In the genomic region with DNA sequence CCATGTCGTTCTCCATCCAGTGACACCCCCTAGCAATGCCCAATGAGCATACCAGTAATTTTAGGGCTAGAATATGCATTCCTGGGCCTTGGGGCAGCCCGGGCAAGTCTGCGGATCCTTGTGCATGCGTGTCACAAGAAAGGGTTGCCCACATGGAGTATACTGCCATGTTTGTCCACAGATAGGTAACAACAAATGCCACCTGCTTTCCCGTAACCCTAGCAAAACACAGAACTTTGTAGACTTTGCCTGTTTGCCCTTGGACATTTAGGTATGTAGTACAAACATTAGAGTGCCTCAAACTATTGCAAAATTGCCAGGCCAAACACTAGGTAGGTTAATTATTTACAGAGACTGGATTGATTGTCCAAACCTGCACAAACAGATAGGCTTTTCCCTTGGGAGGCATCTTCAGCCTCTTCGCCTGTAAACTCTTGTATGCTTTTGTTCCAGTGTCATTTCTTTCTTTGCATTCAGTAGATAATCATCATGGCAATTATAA, we compare ENCODE assay signal across 1 cellular context.
A peak's percentile ranks its signal among the peaks of the same experiment; 100 is the strongest.
TF ChIP-seq lines count a peak whose summit lies in the region.

No MANE protein-coding gene starts in this region.

TF ChIP-seq in HepG2, 621 proteins besides CTCF, POLR2A, EP300 and RAD21 (continued from another document and continues in another):
- TF ChIP-seq, protein P1, sequence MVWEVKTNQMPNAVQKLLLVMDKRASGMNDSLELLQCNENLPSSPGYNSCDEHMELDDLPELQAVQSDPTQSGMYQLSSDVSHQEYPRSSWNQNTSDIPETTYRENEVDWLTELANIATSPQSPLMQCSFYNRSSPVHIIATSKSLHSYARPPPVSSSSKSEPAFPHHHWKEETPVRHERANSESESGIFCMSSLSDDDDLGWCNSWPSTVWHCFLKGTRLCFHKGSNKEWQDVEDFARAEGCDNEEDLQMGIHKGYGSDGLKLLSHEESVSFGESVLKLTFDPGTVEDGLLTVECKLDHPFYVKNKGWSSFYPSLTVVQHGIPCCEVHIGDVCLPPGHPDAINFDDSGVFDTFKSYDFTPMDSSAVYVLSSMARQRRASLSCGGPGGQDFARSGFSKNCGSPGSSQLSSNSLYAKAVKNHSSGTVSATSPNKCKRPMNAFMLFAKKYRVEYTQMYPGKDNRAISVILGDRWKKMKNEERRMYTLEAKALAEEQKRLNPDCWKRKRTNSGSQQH (CRISPR knock-in tag; IDR thresholded peaks at IDR 0.05; ENCODE audit: low read depth) = peak; percentile 60; the same call in 1 of the 2 replicates
- TF ChIP-seq, protein P2, sequence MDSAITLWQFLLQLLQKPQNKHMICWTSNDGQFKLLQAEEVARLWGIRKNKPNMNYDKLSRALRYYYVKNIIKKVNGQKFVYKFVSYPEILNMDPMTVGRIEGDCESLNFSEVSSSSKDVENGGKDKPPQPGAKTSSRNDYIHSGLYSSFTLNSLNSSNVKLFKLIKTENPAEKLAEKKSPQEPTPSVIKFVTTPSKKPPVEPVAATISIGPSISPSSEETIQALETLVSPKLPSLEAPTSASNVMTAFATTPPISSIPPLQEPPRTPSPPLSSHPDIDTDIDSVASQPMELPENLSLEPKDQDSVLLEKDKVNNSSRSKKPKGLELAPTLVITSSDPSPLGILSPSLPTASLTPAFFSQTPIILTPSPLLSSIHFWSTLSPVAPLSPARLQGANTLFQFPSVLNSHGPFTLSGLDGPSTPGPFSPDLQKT (CRISPR knock-in tag; IDR thresholded peaks at IDR 0.05; ENCODE audit: borderline replicate concordance) = no peak
- no peak for TF ChIP-seq MAZ (IDR thresholded peaks at IDR 0.05; ENCODE audit: borderline replicate concordance, low read depth, low read length)
- 0 out of 2 replicates have a peak, but pooled peaks have one; percentile 20 for TF ChIP-seq MAZ (CRISPR knock-in tag; IDR thresholded peaks at IDR 0.05; ENCODE audit: low read depth)
- TF ChIP-seq, protein P3, sequence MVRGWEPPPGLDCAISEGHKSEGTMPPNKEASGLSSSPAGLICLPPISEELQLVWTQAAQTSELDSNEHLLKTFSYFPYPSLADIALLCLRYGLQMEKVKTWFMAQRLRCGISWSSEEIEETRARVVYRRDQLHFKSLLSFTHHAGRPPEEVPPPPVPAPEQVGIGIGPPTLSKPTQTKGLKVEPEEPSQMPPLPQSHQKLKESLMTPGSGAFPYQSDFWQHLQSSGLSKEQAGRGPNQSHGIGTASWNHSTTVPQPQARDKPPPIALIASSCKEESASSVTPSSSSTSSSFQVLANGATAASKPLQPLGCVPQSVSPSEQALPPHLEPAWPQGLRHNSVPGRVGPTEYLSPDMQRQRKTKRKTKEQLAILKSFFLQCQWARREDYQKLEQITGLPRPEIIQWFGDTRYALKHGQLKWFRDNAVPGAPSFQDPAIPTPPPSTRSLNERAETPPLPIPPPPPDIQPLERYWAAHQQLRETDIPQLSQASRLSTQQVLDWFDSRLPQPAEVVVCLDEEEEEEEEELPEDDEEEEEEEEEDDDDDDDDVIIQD (CRISPR knock-in tag; IDR thresholded peaks at IDR 0.05; ENCODE audit: low read depth) = peak; percentile 64; the same call in 1 of the 2 replicates
- TF ChIP-seq NR2C2 (CRISPR knock-in tag; IDR thresholded peaks at IDR 0.05; ENCODE audit: borderline replicate concordance) = peak; percentile 75
- TF ChIP-seq ZFY (CRISPR knock-in tag; IDR thresholded peaks at IDR 0.05) = peak; percentile 61
- peak; percentile 79 for TF ChIP-seq NR2F6 (IDR thresholded peaks at IDR 0.05)
- peak; percentile 89 for TF ChIP-seq NR2F6 (CRISPR knock-in tag; IDR thresholded peaks at IDR 0.05)
- TF ChIP-seq, protein P4, sequence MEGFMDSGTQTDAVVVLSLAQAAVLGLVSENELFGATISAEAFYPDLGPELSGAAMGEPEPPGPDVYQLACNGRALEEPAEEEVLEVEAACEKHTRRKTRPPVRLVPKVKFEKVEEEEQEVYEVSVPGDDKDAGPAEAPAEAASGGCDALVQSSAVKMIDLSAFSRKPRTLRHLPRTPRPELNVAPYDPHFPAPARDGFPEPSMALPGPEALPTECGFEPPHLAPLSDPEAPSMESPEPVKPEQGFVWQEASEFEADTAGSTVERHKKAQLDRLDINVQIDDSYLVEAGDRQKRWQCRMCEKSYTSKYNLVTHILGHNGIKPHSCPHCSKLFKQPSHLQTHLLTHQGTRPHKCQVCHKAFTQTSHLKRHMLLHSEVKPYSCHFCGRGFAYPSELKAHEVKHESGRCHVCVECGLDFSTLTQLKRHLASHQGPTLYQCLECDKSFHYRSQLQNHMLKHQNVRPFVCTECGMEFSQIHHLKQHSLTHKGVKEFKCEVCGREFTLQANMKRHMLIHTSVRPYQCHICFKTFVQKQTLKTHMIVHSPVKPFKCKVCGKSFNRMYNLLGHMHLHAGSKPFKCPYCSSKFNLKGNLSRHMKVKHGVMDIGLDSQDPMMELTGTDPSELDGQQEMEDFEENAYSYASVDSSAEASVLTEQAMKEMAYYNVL (CRISPR knock-in tag; IDR thresholded peaks at IDR 0.05; ENCODE audit: borderline replicate concordance) = peak; percentile 77; the same call in 1 of the 2 replicates
- no peak for TF ChIP-seq ZSCAN30 (CRISPR knock-in tag; IDR thresholded peaks at IDR 0.05)
- peak; percentile 23; the same call in 1 of the 2 replicates for TF ChIP-seq ZNF724P (CRISPR knock-in tag; IDR thresholded peaks at IDR 0.05; ENCODE audit: borderline replicate concordance)
- TF ChIP-seq SSRP1 (CRISPR knock-in tag; IDR thresholded peaks at IDR 0.05) = no peak
- TF ChIP-seq ZFP62 (CRISPR knock-in tag; IDR thresholded peaks at IDR 0.05) = no peak
- TF ChIP-seq, protein P5, sequence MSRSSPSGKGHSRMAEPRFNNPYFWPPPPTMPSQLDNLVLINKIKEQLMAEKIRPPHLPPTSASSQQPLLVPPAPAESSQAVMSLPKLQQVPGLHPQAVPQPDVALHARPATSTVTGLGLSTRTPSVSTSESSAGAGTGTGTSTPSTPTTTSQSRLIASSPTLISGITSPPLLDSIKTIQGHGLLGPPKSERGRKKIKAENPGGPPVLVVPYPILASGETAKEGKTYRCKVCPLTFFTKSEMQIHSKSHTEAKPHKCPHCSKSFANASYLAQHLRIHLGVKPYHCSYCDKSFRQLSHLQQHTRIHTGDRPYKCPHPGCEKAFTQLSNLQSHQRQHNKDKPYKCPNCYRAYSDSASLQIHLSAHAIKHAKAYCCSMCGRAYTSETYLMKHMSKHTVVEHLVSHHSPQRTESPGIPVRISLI (CRISPR knock-in tag; IDR thresholded peaks at IDR 0.05; ENCODE audit: borderline replicate concordance) = peak; percentile 38; the same call in 1 of the 2 replicates
- peak; percentile 42 for TF ChIP-seq SMC3 (IDR thresholded peaks at IDR 0.05; ENCODE audit: low read length)
- TF ChIP-seq MBD4 (IDR thresholded peaks at IDR 0.05; ENCODE audit: borderline replicate concordance, low read length) = peak; percentile 92; the same call in 1 of the 2 replicates
- TF ChIP-seq NCOR1 (IDR thresholded peaks at IDR 0.05; ENCODE audit: borderline replicate concordance, low read length) = peak; percentile 97
- TF ChIP-seq, protein P6, sequence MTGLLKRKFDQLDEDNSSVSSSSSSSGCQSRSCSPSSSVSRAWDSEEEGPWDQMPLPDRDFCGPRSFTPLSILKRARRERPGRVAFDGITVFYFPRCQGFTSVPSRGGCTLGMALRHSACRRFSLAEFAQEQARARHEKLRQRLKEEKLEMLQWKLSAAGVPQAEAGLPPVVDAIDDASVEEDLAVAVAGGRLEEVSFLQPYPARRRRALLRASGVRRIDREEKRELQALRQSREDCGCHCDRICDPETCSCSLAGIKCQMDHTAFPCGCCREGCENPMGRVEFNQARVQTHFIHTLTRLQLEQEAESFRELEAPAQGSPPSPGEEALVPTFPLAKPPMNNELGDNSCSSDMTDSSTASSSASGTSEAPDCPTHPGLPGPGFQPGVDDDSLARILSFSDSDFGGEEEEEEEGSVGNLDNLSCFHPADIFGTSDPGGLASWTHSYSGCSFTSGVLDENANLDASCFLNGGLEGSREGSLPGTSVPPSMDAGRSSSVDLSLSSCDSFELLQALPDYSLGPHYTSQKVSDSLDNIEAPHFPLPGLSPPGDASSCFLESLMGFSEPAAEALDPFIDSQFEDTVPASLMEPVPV (CRISPR knock-in tag; IDR thresholded peaks at IDR 0.05) = peak; percentile 82
- TF ChIP-seq ZNF598 (CRISPR knock-in tag; IDR thresholded peaks at IDR 0.05; ENCODE audit: borderline replicate concordance) = no peak; the same call in 1 of the 2 replicates
- peak; percentile 94 for TF ChIP-seq SNAPC2 (CRISPR knock-in tag; IDR thresholded peaks at IDR 0.05)
- TF ChIP-seq ZBTB7B (CRISPR knock-in tag; IDR thresholded peaks at IDR 0.05) = no peak
- no peak for TF ChIP-seq FLYWCH1 (CRISPR knock-in tag; IDR thresholded peaks at IDR 0.05)
- peak; percentile 84; the same call in 1 of the 2 replicates for TF ChIP-seq GATA4 (IDR thresholded peaks at IDR 0.05; ENCODE audit: borderline replicate concordance, low read depth)
- no peak for TF ChIP-seq PRPF4 (IDR thresholded peaks at IDR 0.05; ENCODE audit: low read depth, low read length, poor library complexity, severe bottlenecking)
- TF ChIP-seq, protein P7, sequence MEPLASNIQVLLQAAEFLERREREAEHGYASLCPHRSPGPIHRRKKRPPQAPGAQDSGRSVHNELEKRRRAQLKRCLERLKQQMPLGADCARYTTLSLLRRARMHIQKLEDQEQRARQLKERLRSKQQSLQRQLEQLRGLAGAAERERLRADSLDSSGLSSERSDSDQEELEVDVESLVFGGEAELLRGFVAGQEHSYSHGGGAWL (CRISPR knock-in tag; IDR thresholded peaks at IDR 0.05) = 0 out of 2 replicates have a peak, but pooled peaks have one; percentile 20
- 0 out of 2 replicates have a peak, but pooled peaks have one; percentile 43 for TF ChIP-seq ZNF431 (CRISPR knock-in tag; IDR thresholded peaks at IDR 0.05; ENCODE audit: borderline replicate concordance, low read depth)
- TF ChIP-seq, protein P8, sequence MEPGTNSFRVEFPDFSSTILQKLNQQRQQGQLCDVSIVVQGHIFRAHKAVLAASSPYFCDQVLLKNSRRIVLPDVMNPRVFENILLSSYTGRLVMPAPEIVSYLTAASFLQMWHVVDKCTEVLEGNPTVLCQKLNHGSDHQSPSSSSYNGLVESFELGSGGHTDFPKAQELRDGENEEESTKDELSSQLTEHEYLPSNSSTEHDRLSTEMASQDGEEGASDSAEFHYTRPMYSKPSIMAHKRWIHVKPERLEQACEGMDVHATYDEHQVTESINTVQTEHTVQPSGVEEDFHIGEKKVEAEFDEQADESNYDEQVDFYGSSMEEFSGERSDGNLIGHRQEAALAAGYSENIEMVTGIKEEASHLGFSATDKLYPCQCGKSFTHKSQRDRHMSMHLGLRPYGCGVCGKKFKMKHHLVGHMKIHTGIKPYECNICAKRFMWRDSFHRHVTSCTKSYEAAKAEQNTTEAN (CRISPR knock-in tag; conservative IDR thresholded peaks at IDR 0.05) = peak; percentile 85
- TF ChIP-seq CBX1 (IDR thresholded peaks at IDR 0.05; ENCODE audit: low read depth) = no peak
- TF ChIP-seq MAF1 (CRISPR knock-in tag; IDR thresholded peaks at IDR 0.05; ENCODE audit: borderline replicate concordance) = no peak
- TF ChIP-seq KLF13 (CRISPR knock-in tag; IDR thresholded peaks at IDR 0.05) = no peak
- no peak for TF ChIP-seq HDAC6 (IDR thresholded peaks at IDR 0.05; ENCODE audit: low read depth, low read length)
- TF ChIP-seq NFIC (IDR thresholded peaks at IDR 0.05; ENCODE audit: low read length) = peak; percentile 97
- TF ChIP-seq GABPB1 (CRISPR knock-in tag; IDR thresholded peaks at IDR 0.05) = peak; percentile 62
- TF ChIP-seq ZNF672 (CRISPR knock-in tag; IDR thresholded peaks at IDR 0.05) = 0 out of 2 replicates have a peak, but pooled peaks have one; percentile 52
- no peak for TF ChIP-seq ZKSCAN1 (IDR thresholded peaks at IDR 0.05; ENCODE audit: low read length)
- TF ChIP-seq, protein P9, sequence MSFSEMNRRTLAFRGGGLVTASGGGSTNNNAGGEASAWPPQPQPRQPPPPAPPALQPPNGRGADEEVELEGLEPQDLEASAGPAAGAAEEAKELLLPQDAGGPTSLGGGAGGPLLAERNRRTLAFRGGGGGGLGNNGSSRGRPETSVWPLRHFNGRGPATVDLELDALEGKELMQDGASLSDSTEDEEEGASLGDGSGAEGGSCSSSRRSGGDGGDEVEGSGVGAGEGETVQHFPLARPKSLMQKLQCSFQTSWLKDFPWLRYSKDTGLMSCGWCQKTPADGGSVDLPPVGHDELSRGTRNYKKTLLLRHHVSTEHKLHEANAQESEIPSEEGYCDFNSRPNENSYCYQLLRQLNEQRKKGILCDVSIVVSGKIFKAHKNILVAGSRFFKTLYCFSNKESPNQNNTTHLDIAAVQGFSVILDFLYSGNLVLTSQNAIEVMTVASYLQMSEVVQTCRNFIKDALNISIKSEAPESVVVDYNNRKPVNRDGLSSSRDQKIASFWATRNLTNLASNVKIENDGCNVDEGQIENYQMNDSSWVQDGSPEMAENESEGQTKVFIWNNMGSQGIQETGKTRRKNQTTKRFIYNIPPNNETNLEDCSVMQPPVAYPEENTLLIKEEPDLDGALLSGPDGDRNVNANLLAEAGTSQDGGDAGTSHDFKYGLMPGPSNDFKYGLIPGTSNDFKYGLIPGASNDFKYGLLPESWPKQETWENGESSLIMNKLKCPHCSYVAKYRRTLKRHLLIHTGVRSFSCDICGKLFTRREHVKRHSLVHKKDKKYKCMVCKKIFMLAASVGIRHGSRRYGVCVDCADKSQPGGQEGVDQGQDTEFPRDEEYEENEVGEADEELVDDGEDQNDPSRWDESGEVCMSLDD (CRISPR knock-in tag; IDR thresholded peaks at IDR 0.05; ENCODE audit: borderline replicate concordance) = peak; percentile 47; the same call in 1 of the 2 replicates
- no peak for TF ChIP-seq PCBP2 (optimal IDR thresholded peaks at IDR 0.05; ENCODE audit: low read depth, low read length, poor library complexity, severe bottlenecking)
- TF ChIP-seq ZNF17 (CRISPR knock-in tag; IDR thresholded peaks at IDR 0.05) = no peak
- no peak for TF ChIP-seq ZNF326 (CRISPR knock-in tag; IDR thresholded peaks at IDR 0.05; ENCODE audit: borderline replicate concordance)
- TF ChIP-seq HHEX (CRISPR knock-in tag; IDR thresholded peaks at IDR 0.05) = peak; percentile 96
- TF ChIP-seq, protein P10, sequence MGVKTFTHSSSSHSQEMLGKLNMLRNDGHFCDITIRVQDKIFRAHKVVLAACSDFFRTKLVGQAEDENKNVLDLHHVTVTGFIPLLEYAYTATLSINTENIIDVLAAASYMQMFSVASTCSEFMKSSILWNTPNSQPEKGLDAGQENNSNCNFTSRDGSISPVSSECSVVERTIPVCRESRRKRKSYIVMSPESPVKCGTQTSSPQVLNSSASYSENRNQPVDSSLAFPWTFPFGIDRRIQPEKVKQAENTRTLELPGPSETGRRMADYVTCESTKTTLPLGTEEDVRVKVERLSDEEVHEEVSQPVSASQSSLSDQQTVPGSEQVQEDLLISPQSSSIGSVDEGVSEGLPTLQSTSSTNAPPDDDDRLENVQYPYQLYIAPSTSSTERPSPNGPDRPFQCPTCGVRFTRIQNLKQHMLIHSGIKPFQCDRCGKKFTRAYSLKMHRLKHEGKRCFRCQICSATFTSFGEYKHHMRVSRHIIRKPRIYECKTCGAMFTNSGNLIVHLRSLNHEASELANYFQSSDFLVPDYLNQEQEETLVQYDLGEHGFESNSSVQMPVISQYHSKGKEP (CRISPR knock-in tag; IDR thresholded peaks at IDR 0.05) = peak; percentile 84; the same call in 1 of the 2 replicates
- peak; percentile 71; the same call in 1 of the 2 replicates for TF ChIP-seq ZMYM2 (CRISPR knock-in tag; IDR thresholded peaks at IDR 0.05)
- TF ChIP-seq KDM1A (CRISPR knock-in tag; IDR thresholded peaks at IDR 0.05) = peak; percentile 78; the same call in 1 of the 2 replicates
- TF ChIP-seq ZNF24 (IDR thresholded peaks at IDR 0.05) = peak; percentile 53; the same call in 1 of the 2 replicates
- TF ChIP-seq HMG20B (CRISPR knock-in tag; conservative IDR thresholded peaks at IDR 0.05) = peak; percentile 82; the same call in 1 of the 2 replicates
